ENCODE assay signal across 8 cellular contexts in genomic region chr12:40107803-40108620, GRCh38. TPM values are rescaled to one million over a fixed set of nuclear protein-coding genes. Genes with fewer than 3 reads are reported as not detected.
DNase-seq lines count a peak whose midpoint lies in the region; ATAC-seq and TF ChIP-seq lines count a peak whose summit lies in the region.

No MANE protein-coding gene starts in this region.

- no TSS peak for BruUV-seq in Calu3 (replicated peaks; lab: Mats Ljungman, UMichigan)
- no TSS peak for BruUV-seq in OCI-LY7 (replicated peaks; lab: Mats Ljungman, UMichigan)

- POLR2A ChIA-PET in OCI-LY7 (lab: Charles Lee), result interaction anchor here (0.9 to 5.4 kb wide), 3 partner anchors 12 to 96 kb away, joined by 3 to 24 read pairs (median 4); no protein-coding TSS in a partner anchor

- H3K9me3 ChIP-seq in OCI-LY7 (ENCODE audit: low read length) (no peaks in the 10 kb centered on the region), adipocyte (ENCODE audit: control insufficient read depth, low read length) (no peaks in the 10 kb centered on the region), neuronal stem cell (replicated peaks in 1 of 2; ENCODE audit: control insufficient read depth in 2 of 2, insufficient read depth in 1 of 2, low read depth in 1 of 2, low read length in 2 of 2) (no peaks in the 10 kb centered on the region)

- ATAC-seq in HG02623 (IDR thresholded peaks at IDR 0.05; ENCODE audit: unreplicated experiment) (no peak), HG02610 (IDR thresholded peaks at IDR 0.05; ENCODE audit: unreplicated experiment) (no peak), HG02938 (IDR thresholded peaks at IDR 0.05; ENCODE audit: unreplicated experiment) (no peak)

- H3K4me3 Mint-ChIP-seq in Calu3 (ENCODE audit: low read depth, unreplicated experiment), result peak overlapping the region; percentile 71

- no peak overlapping the region for H3K4ac ChIP-seq in neuronal stem cell (ENCODE audit: low read length)

- no peak overlapping the region for H4K8ac ChIP-seq in neuronal stem cell (ENCODE audit: low read depth, low read length)

- H2BK120ac ChIP-seq in neuronal stem cell (ENCODE audit: low read depth, low read length), result no peak overlapping the region

- H3K79me2 ChIP-seq in OCI-LY7 (ENCODE audit: insufficient read depth, low read depth, low read length), result no peaks in the 10 kb centered on the region; the same call in 1 of the 2 replicates

- no peak overlapping the region for H2BK15ac ChIP-seq in neuronal stem cell (ENCODE audit: low read length)

- DNase-seq in Calu3, result no peak
- DNase-seq in OCI-LY7 (ENCODE audit: low spot score), result no peak
- DNase-seq in adipocyte (ENCODE audit: low read depth), result no peak
- no peak for DNase-seq in neuronal stem cell (ENCODE audit: low spot score)
- no peak for DNase-seq in NCI-H1436 treated with DMSO at 0.1 percent for 48 hours (lab: John Stamatoyannopoulos, UW)

- H3K36me3 Mint-ChIP-seq in Calu3 (ENCODE audit: insufficient read depth, unreplicated experiment), result peaks cover 21% of the 10 kb centered on the region

- H3K27ac ChIP-seq in OCI-LY7 (ENCODE audit: low read depth, low read length, poor library complexity, severe bottlenecking) (no peak overlapping the region), neuronal stem cell (replicated peaks; ENCODE audit: low read length) (no peak overlapping the region)

- no peak overlapping the region for H3K4me3 ChIP-seq in OCI-LY7 (ENCODE audit: low read depth, low read length, poor library complexity, severe bottlenecking)
- H3K4me3 ChIP-seq in adipocyte (ENCODE audit: low read length), result peak overlapping the region; percentile 86
- H3K4me3 ChIP-seq in neuronal stem cell (ENCODE audit: low read length in 2 of 2), result no peak overlapping the region

- no peak overlapping the region for H3K27ac Mint-ChIP-seq in Calu3 (ENCODE audit: unreplicated experiment)

- no peak overlapping the region for H2BK5ac ChIP-seq in neuronal stem cell (ENCODE audit: low read length)

- no peak overlapping the region for H4K91ac ChIP-seq in neuronal stem cell (ENCODE audit: low read depth, low read length, poor library complexity)

- H3K9me2 ChIP-seq in OCI-LY7 (ENCODE audit: insufficient read depth, low read length), result no peaks in the 10 kb centered on the region

- CTCF ChIA-PET in Calu3 (lab: Charles Lee), result interaction anchor here (5.4 kb wide), 1 partner anchor 97 kb away, joined by 29 read pairs; no protein-coding TSS in a partner anchor
- CTCF ChIA-PET in OCI-LY7 (lab: Charles Lee; ENCODE audit: unreplicated experiment), result no interaction called here

- no peak overlapping the region for H2AK5ac ChIP-seq in neuronal stem cell (ENCODE audit: low read depth, low read length)

- H3K4me1 ChIP-seq in OCI-LY7 (ENCODE audit: insufficient read depth, low read length, poor library complexity, severe bottlenecking) (peaks cover 37% of the 10 kb centered on the region), adipocyte (ENCODE audit: control insufficient read depth, insufficient read depth, low read length) (peaks cover 20% of the 10 kb centered on the region), neuronal stem cell (ENCODE audit: control insufficient read depth in 2 of 2, insufficient read depth in 1 of 2, low read depth in 1 of 2, low read length in 2 of 2) (peaks cover 3 to 11% of the 10 kb centered on the region in 2 donors)

- H3K9ac ChIP-seq in adipocyte (ENCODE audit: low read length), result no peak overlapping the region
- no peak overlapping the region for H3K9ac ChIP-seq in neuronal stem cell (ENCODE audit: low read depth, low read length, poor library complexity)

- no peak overlapping the region for H2BK12ac ChIP-seq in neuronal stem cell (ENCODE audit: low read length)

- H3K27me3 ChIP-seq in adipocyte (replicated peaks; ENCODE audit: control insufficient read depth, insufficient read depth, low read length) (no peaks in the 10 kb centered on the region), neuronal stem cell (ENCODE audit: control insufficient read depth in 3 of 3, insufficient read depth in 3 of 3, low read depth in 1 of 3, low read length in 3 of 3) (no peaks in the 10 kb centered on the region)

- H3K36me3 ChIP-seq in OCI-LY7 (ENCODE audit: insufficient read depth, low read length), result no peaks in the 10 kb centered on the region
- no peaks in the 10 kb centered on the region for H3K36me3 ChIP-seq in adipocyte (ENCODE audit: control insufficient read depth, insufficient read depth, low read length, severe bottlenecking)
- H3K36me3 ChIP-seq in neuronal stem cell (replicated peaks in 1 of 2; ENCODE audit: control insufficient read depth in 2 of 2, insufficient read depth in 2 of 2, low read length in 2 of 2), result no peaks in the 10 kb centered on the region

- intact Hi-C loops in Calu3 (cut with micrococcal nuclease; ENCODE audit: unreplicated experiment) (loop anchor here (1.0 to 10.0 kb wide), 4 partner anchors 76 to 523 kb away; no protein-coding TSS in a partner anchor), OCI-LY7 (cut with micrococcal nuclease; ENCODE audit: unreplicated experiment) (loop anchor here (1.0 to 5.0 kb wide), 5 partner anchors 97 to 491 kb away; partner anchors contain the start of gene ABCD2)

- no peaks in the 10 kb centered on the region for H3K9me3 Mint-ChIP-seq in Calu3 (ENCODE audit: low read depth, unreplicated experiment)

- no peaks in the 10 kb centered on the region for H3K79me1 ChIP-seq in neuronal stem cell (ENCODE audit: low read depth, low read length)

- no peaks in the 10 kb centered on the region for H3K27me3 Mint-ChIP-seq in Calu3 (ENCODE audit: unreplicated experiment)

- H3K18ac ChIP-seq in neuronal stem cell (ENCODE audit: low read length), result no peak overlapping the region

- H2AFZ ChIP-seq in OCI-LY7 (ENCODE audit: low read length), result peak overlapping the region; percentile 74; the same call in 1 of the 2 replicates
- peak overlapping the region; percentile 14 for H2AFZ ChIP-seq in neuronal stem cell (ENCODE audit: low read length)

- H3K4me2 ChIP-seq in OCI-LY7 (ENCODE audit: low read length) (peak overlapping the region; percentile 89), neuronal stem cell (ENCODE audit: insufficient read depth, low read length, poor library complexity, severe bottlenecking) (no peak overlapping the region)

- H3K23ac ChIP-seq in neuronal stem cell (ENCODE audit: low read depth, low read length, poor library complexity), result no peak overlapping the region

- TF ChIP-seq CTCF in Calu3 (IDR thresholded peaks at IDR 0.05; ENCODE audit: unreplicated experiment) (peak; percentile 8), OCI-LY7 (conservative IDR thresholded peaks at IDR 0.05; ENCODE audit: low read length) (peak; percentile 8; the same call in 1 of the 2 replicates)

- H3K14ac ChIP-seq in neuronal stem cell (ENCODE audit: low read length), result no peak overlapping the region

- peaks cover 7% of the 10 kb centered on the region; the same call in 1 of the 2 replicates for H4K20me1 ChIP-seq in OCI-LY7 (ENCODE audit: insufficient read depth, low read length)

- H3K4me1 Mint-ChIP-seq in Calu3 (ENCODE audit: low read depth, unreplicated experiment), result peaks cover 15% of the 10 kb centered on the region

- WGBS in neuronal stem cell (ENCODE audit: extremely low coverage in 2 of 2, insufficient read length in 2 of 2, insufficient replicate concordance in 1 of 2), 2 donors, result no CpG with 5 or more reads among the region's 29 CpGs

RNA-seq across cellular contexts. Expression of gene SLC2A13, which starts 2.1 kb away (rescaled TPM):
- 8.4 and 9.4 TPM in 2 replicates for total RNA-seq in Calu3 (2022)
- total RNA-seq in OCI-LY7 (2014; rRNA removed; shearing (Covaris generic)), result 14.1 and 16.5 TPM in 2 replicates
- 12.4 and 13.3 TPM in 2 replicates for total RNA-seq in OCI-LY7 (2022)
- polyA plus RNA-seq in neuronal stem cell (2013, experiment 1 of 2), result 3.2 TPM
- 3.5 TPM for polyA plus RNA-seq in neuronal stem cell (2013, experiment 2 of 2)
